In the genomic region with DNA sequence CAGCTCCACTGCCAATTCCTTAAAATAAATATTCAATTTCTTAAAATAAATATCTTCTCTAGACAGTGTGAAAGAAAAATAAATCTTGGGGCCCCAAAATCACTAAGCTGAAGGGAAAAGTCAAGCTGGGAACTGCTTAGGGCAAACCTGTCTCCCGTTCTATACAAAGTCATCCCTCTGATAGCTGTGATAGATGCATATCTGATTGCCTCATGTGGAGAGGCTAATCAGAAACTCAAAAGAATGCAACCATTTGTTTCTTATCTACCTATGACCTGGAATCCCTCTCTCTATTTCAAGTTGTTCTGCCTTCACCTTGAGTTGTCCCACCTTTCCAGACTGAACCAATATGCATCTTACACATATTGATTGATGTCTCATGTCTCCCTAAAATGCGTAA, we compare ENCODE assay signal across 9 cellular contexts.
"Had no signal": no experiment of that assay in that cellular context is flagged by ENCODE, and none has a peak within 500 bp of the region (broad histone marks: within the 10 kb centered on the region; RNA-seq: fewer than 3 reads in every experiment).

No MANE protein-coding gene starts in this region.

- H3K4me1 ChIP-seq: HAP-1 had no signal

- H3K36me3 ChIP-seq: HAP-1 had no signal

- H3K4me3 Mint-ChIP-seq: GM23338, H9, HFFc6 had no signal

- ATAC-seq: GM23338, HCT116 had no signal

- H3K9me3 ChIP-seq: HAP-1 had no signal

- H3K9ac ChIP-seq: GM23248 had no signal

- DNase-seq: GM23248, GOT3, H7, H9, HCEC 1CT, HFFc6 had no signal

- H3K27ac ChIP-seq: GM23248 had no signal

- H3K4me3 ChIP-seq: GM23248, GM23338, HAP-1 had no signal

- H3K9me3 Mint-ChIP-seq: GM23338, H9 had no signal

- H3K4me2 ChIP-seq: GM23338 had no signal

- H3K27ac Mint-ChIP-seq: GM23338, H9, HFFc6 had no signal
